ENCODE assay signal across 8 cellular contexts in the genomic region with DNA sequence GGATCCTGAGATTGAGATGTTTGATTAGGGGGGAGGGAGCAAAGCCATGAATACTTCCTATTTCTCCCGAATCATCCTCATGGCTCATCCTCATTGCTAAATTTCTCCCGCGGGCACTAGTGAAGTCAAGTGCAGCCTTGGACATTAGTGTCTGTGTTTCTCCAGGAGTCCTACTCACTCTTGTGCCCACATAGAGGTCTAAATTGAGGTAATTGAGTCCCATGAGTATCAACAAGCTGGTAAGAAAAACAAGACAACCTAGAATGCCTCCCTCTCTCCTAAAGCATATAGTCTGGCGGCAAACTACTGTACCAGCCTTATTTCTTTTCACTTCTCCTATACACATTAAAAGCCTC. TPM values are rescaled to one million over a fixed set of nuclear protein-coding genes. Genes with fewer than 3 reads are reported as not detected.
DNase-seq lines count a peak whose midpoint lies in the region; ATAC-seq, FAIRE-seq and TF ChIP-seq lines count a peak whose summit lies in the region.

No MANE protein-coding gene starts in this region.

- H3K27ac ChIP-seq in C4-2B (peak overlapping the region; percentile 74), SJCRH30 (peak overlapping the region; percentile 73), skeletal muscle tissue (ENCODE audit: low read depth, low read length) (peak overlapping the region; percentile 92)

- TF ChIP-seq POLR2A in GM12891 (IDR thresholded peaks at IDR 0.05; ENCODE audit: low read depth, low read length): no peak

- no peaks in the 10 kb centered on the region for H3K9me3 ChIP-seq in SJCRH30 (replicated peaks)
- no peaks in the 10 kb centered on the region for H3K9me3 ChIP-seq in skeletal muscle tissue (ENCODE audit: control insufficient read depth in 3 of 3, low read length in 3 of 3)

- H3K4me3 ChIP-seq in SJCRH30 (peak overlapping the region; percentile 69), fibroblast of pulmonary artery (replicated peaks; ENCODE audit: low read depth, low read length) (peak overlapping the region; percentile 97), skeletal muscle tissue (ENCODE audit: low read length in 3 of 3) (peak overlapping the region; percentile 87 to 100 (median 89))

- no peak for DNase-seq in SJCRH30
- DNase-seq in fibroblast of pulmonary artery (ENCODE audit: low read depth): no peak
- DNase-seq in GM12891 (ENCODE audit: insufficient read length, low spot score): no peak
- no peak for DNase-seq in dedifferentiated amniotic fluid mesenchymal stem cell (ENCODE audit: extremely low spot score)
- DNase-seq in epidermal melanocyte (ENCODE audit: insufficient read length, low spot score): no peak

- FAIRE-seq in GM12891 (lab: Jason Lieb, UNC): no peak

- H3K27me3 ChIP-seq in SJCRH30 (no peaks in the 10 kb centered on the region), skeletal muscle tissue (ENCODE audit: control insufficient read depth in 3 of 3, insufficient read depth in 3 of 3, low read length in 3 of 3) (no peaks in the 10 kb centered on the region)

- peak overlapping the region; percentile 85 to 100 (median 89) for H3K9ac ChIP-seq in skeletal muscle tissue (ENCODE audit: low read depth in 1 of 3, low read length in 3 of 3)

- TF ChIP-seq CTCF in C4-2B (conservative IDR thresholded peaks at IDR 0.05): no peak
- no peak for TF ChIP-seq CTCF in fibroblast of pulmonary artery (IDR thresholded peaks at IDR 0.05; ENCODE audit: low read length, missing control alignments)

- H3K4me1 ChIP-seq in SJCRH30 (no peaks in the 10 kb centered on the region), skeletal muscle tissue (ENCODE audit: control insufficient read depth in 3 of 3, insufficient read depth in 3 of 3, low read length in 3 of 3) (peaks cover 8 to 21% (median 20%) of the 10 kb centered on the region in 3 donors)

- H3K36me3 ChIP-seq in SJCRH30: no peaks in the 10 kb centered on the region; the same call in 1 of the 2 replicates
- H3K36me3 ChIP-seq in skeletal muscle tissue (ENCODE audit: control insufficient read depth in 3 of 3, insufficient read depth in 3 of 3, low read length in 3 of 3): no peaks in the 10 kb centered on the region

- peak; percentile 2 for ATAC-seq in GM21717 (IDR thresholded peaks at IDR 0.05; ENCODE audit: unreplicated experiment)

TF ChIP-seq in GM12891, 5 proteins besides CTCF, POLR2A, EP300 and RAD21:
- TF ChIP-seq POLR2AphosphoS5 (IDR thresholded peaks at IDR 0.05; ENCODE audit: low read depth, low read length): no peak

RNA-seq across cellular contexts. Expression of a gene that starts 0.4 kb away (rescaled TPM):
- 15.2 and 18.8 TPM in 2 replicates for total RNA-seq in SJCRH30 (2014; rRNA removed; shearing (Covaris generic))
- total RNA-seq in skeletal muscle tissue: 1.6 TPM
- 7.4 TPM for polyA plus RNA-seq in GM12891 (2012; ENCODE audit: low read depth, missing spikeins)

RNA-seq across cellular contexts. Expression of a gene that starts 0.5 kb away (rescaled TPM):
- total RNA-seq in SJCRH30 (2014; rRNA removed; shearing (Covaris generic)): 12.2 and 14.6 TPM in 2 replicates
- total RNA-seq in skeletal muscle tissue: 17.2 TPM
- 8.6 TPM for polyA plus RNA-seq in GM12891 (2012; ENCODE audit: low read depth, missing spikeins)

RNA-seq across cellular contexts. Expression of a gene that starts 36.1 kb away (rescaled TPM):
- total RNA-seq in SJCRH30 (2014; rRNA removed; shearing (Covaris generic)): not detected in 2 replicates
- total RNA-seq in skeletal muscle tissue: not detected
- polyA plus RNA-seq in GM12891 (2012; ENCODE audit: low read depth, missing spikeins): not detected
